Comparison of ENCODE assay signal across 8 cellular contexts in genomic region chr6:144931172-144932035, GRCh38.
DNase-seq lines count a peak whose midpoint lies in the region; ATAC-seq and TF ChIP-seq lines count a peak whose summit lies in the region.

No MANE protein-coding gene starts in this region.

- H3K9me3 Mint-ChIP-seq in chondrocyte (ENCODE audit: low read depth), result peaks cover 11% of the 10 kb centered on the region

- CTCF ChIA-PET in RWPE1 (lab: Yijun Ruan, JAX), result no interaction called here

- H3K27me3 Mint-ChIP-seq in chondrocyte (ENCODE audit: low read depth), result no peaks in the 10 kb centered on the region

- TF ChIP-seq CTCF in GM12864 (IDR thresholded peaks at IDR 0.05; ENCODE audit: low read depth, low read length, missing control alignments), result peak; percentile 69
- peak; percentile 68 for TF ChIP-seq CTCF in RWPE1 (conservative IDR thresholded peaks at IDR 0.05; ENCODE audit: low read depth)
- TF ChIP-seq CTCF in chondrocyte (IDR thresholded peaks at IDR 0.05), result peak; percentile 90

- DNase-seq in GM12864 (ENCODE audit: low read depth) (no peak), RWPE1 (ENCODE audit: low spot score) (peak; percentile 25), chondrocyte (ENCODE audit: low spot score) (no peak), midbrain (lab: John Stamatoyannopoulos, UW) (peak; percentile 10)

- no peaks in the 10 kb centered on the region for H3K4me1 ChIP-seq in ACC112 (ENCODE audit: control insufficient read depth, insufficient read depth, low read length, unreplicated experiment)

- H3K27me3 ChIP-seq in ACC112 (ENCODE audit: insufficient read depth, low read length), result no peaks in the 10 kb centered on the region

- peak; percentile 77 for ATAC-seq in HG03175 (IDR thresholded peaks at IDR 0.05; ENCODE audit: unreplicated experiment)
- ATAC-seq in GM21423 (IDR thresholded peaks at IDR 0.05; ENCODE audit: unreplicated experiment), result no peak
- ATAC-seq in HG03045 (IDR thresholded peaks at IDR 0.05; ENCODE audit: unreplicated experiment), result no peak

- H3K27ac ChIP-seq in ACC112 (ENCODE audit: low read depth, low read length) (no peak overlapping the region), RWPE1 (no peak overlapping the region)

- peak overlapping the region; percentile 76 for H2AFZ ChIP-seq in ACC112 (ENCODE audit: low read length, unreplicated experiment)

- POLR2A ChIA-PET in RWPE1 (lab: Yijun Ruan, JAX; ENCODE audit: low non-redundant PET), result no interaction called here

- H3K4me1 Mint-ChIP-seq in chondrocyte (ENCODE audit: low read depth), result no peaks in the 10 kb centered on the region

- peaks cover 4% of the 10 kb centered on the region for H3K36me3 Mint-ChIP-seq in chondrocyte (ENCODE audit: low read depth)

- H3K79me2 ChIP-seq in ACC112 (ENCODE audit: control insufficient read depth, insufficient read depth, low read length, unreplicated experiment), result no peaks in the 10 kb centered on the region

- H3K27ac Mint-ChIP-seq in chondrocyte (ENCODE audit: unreplicated experiment), result no peak overlapping the region

- H3K4me3 Mint-ChIP-seq in chondrocyte (ENCODE audit: unreplicated experiment), result no peak overlapping the region

- no peaks in the 10 kb centered on the region for H3K36me3 ChIP-seq in ACC112 (ENCODE audit: insufficient read depth, low read length)

- H3K4me3 ChIP-seq in ACC112 (ENCODE audit: low read depth, low read length) (no peak overlapping the region), GM12864 (ENCODE audit: low read depth, low read length) (no peak overlapping the region)

Comparison
In these comparisons a context has a peak if more than half of its experiments do, and no peak if none do; other contexts are left out.
1. DNase-seq: peak in RWPE1 (single experiment) and midbrain (single experiment); none in GM12864 (single experiment) and chondrocyte (single experiment).
2. Peak in every context shown above with its lines, with median percentiles within 50 percentile points of each other: CTCF ChIP-seq.